1 cellular context compared by ENCODE assay signal in genomic region chr3:158768881-158769518, GRCh38.
A peak's percentile ranks its signal among the peaks of the same experiment; 100 is the strongest.
TF ChIP-seq lines count a peak whose summit lies in the region.

No MANE protein-coding gene starts in this region.

TF ChIP-seq in HepG2, 621 proteins besides CTCF, POLR2A, EP300 and RAD21 (continued from another document):
- TF ChIP-seq TBL1XR1 (IDR thresholded peaks at IDR 0.05; ENCODE audit: borderline replicate concordance, low read length, partially characterized antibody) (peak; percentile 23), HNF4G (IDR thresholded peaks at IDR 0.05; ENCODE audit: borderline replicate concordance, low read depth, low read length) (peak; percentile 45; the same call in 1 of the 2 replicates), HNF4G (CRISPR knock-in tag; IDR thresholded peaks at IDR 0.05; ENCODE audit: borderline replicate concordance, low read depth) (no peak), CREM (IDR thresholded peaks at IDR 0.05) (peak; percentile 35), CREM (CRISPR knock-in tag; IDR thresholded peaks at IDR 0.05) (no peak), NFYB (CRISPR knock-in tag; IDR thresholded peaks at IDR 0.05) (no peak), HMGXB4 (CRISPR knock-in tag; IDR thresholded peaks at IDR 0.05; ENCODE audit: borderline replicate concordance in 1 of 2, low read depth in 1 of 2) (no peak), DR1 (CRISPR knock-in tag; IDR thresholded peaks at IDR 0.05) (no peak), ZNF772 (CRISPR knock-in tag; IDR thresholded peaks at IDR 0.05) (0 out of 2 replicates have a peak, but pooled peaks have one; percentile 30), MAFF (IDR thresholded peaks at IDR 0.05; ENCODE audit: low read depth, low read length) (no peak), ZNF124 (CRISPR knock-in tag; IDR thresholded peaks at IDR 0.05) (0 out of 2 replicates have a peak, but pooled peaks have one; percentile 32), ZBTB10 (CRISPR knock-in tag; IDR thresholded peaks at IDR 0.05; ENCODE audit: borderline replicate concordance) (no peak), ZNF558 (CRISPR knock-in tag; IDR thresholded peaks at IDR 0.05; ENCODE audit: borderline replicate concordance) (no peak), ZNF24 (IDR thresholded peaks at IDR 0.05) (0 out of 2 replicates have a peak, but pooled peaks have one; percentile 14), MAX (IDR thresholded peaks at IDR 0.05) (no peak), ZSCAN9 (CRISPR knock-in tag; IDR thresholded peaks at IDR 0.05; ENCODE audit: borderline replicate concordance) (no peak), SOX13 (IDR thresholded peaks at IDR 0.05) (no peak), SOX13 (CRISPR knock-in tag; conservative IDR thresholded peaks at IDR 0.05 in 1 of 2, IDR thresholded peaks at IDR 0.05 in 1 of 2) (peak in 1 of 2 experiments; percentile 45; a peak in 2 of 4 replicates), AHR (CRISPR knock-in tag; IDR thresholded peaks at IDR 0.05) (no peak), TFAP4 (IDR thresholded peaks at IDR 0.05; ENCODE audit: borderline replicate concordance, low read depth) (peak; percentile 21; the same call in 1 of the 2 replicates), ARID5B (CRISPR knock-in tag; IDR thresholded peaks at IDR 0.05) (peak; percentile 83), NCOR1 (IDR thresholded peaks at IDR 0.05; ENCODE audit: borderline replicate concordance, low read length) (peak; percentile 52; the same call in 1 of the 2 replicates), SAP130 (CRISPR knock-in tag; IDR thresholded peaks at IDR 0.05; ENCODE audit: low read depth) (peak; percentile 42), ZGPAT (CRISPR knock-in tag; IDR thresholded peaks at IDR 0.05) (0 out of 2 replicates have a peak, but pooled peaks have one; percentile 35), BATF2 (CRISPR knock-in tag; IDR thresholded peaks at IDR 0.05) (no peak), RARA (CRISPR knock-in tag; IDR thresholded peaks at IDR 0.05) (peak; percentile 98), ASH2L (IDR thresholded peaks at IDR 0.05; ENCODE audit: insufficient read length, low read depth, low read length) (peak; percentile 44), ATF3 (CRISPR knock-in tag; IDR thresholded peaks at IDR 0.05) (no peak), TCF7 (IDR thresholded peaks at IDR 0.05; ENCODE audit: low read depth) (peak; percentile 73), HNF1A (IDR thresholded peaks at IDR 0.05; ENCODE audit: low read depth) (no peak), HNF1A (CRISPR knock-in tag; IDR thresholded peaks at IDR 0.05; ENCODE audit: borderline replicate concordance) (no peak), ISL2 (CRISPR knock-in tag; IDR thresholded peaks at IDR 0.05) (peak; percentile 66; the same call in 1 of the 2 replicates), SSRP1 (CRISPR knock-in tag; IDR thresholded peaks at IDR 0.05) (peak; percentile 57; the same call in 1 of the 2 replicates), ZNF598 (CRISPR knock-in tag; IDR thresholded peaks at IDR 0.05; ENCODE audit: borderline replicate concordance) (no peak), ZNF644 (CRISPR knock-in tag; IDR thresholded peaks at IDR 0.05; ENCODE audit: low read depth) (peak; percentile 41; the same call in 1 of the 2 replicates), TEAD3 (CRISPR knock-in tag; optimal IDR thresholded peaks at IDR 0.05; ENCODE audit: borderline replicate concordance) (peak; percentile 73), ZNF704 (CRISPR knock-in tag; IDR thresholded peaks at IDR 0.05; ENCODE audit: borderline replicate concordance) (no peak)
